9 cellular contexts compared by ENCODE assay signal in the genomic region with DNA sequence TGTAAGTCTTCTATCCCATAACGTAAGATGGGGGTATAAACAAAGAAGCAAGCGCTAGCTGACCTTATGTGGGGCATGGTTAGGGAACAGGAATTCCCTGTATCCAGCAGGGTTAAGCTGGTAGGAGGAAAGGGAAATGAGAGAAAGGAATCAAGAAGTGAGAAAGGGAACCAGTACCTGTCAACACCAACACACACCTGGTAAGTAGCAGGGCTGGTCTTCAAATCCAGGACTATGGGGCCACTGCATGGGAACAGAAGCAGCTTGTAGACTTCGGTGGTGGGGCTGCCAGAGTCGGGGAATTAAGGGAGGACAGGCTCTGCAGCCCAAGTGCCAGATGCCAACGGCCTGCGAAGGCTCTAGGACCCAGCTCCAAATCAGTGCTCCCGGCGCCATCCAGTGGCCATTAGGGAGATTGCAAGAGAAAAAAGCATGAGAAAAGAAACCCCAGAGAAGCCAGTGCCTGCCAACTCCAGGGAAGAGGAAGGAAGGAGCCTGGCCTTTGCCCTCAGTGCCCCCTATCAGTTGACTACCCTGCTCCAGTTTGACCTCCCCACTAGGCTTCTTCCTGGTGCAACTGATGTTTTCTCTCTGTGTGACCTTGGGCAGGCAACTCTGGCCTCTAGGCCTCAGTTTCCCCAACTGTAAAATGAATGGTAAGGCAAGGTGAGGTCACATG. TPM values are rescaled to one million over a fixed set of nuclear protein-coding genes. Genes with fewer than 3 reads are reported as not detected.
DNase-seq lines count a peak whose midpoint lies in the region; ATAC-seq and TF ChIP-seq lines count a peak whose summit lies in the region.
"Had no signal": no experiment of that assay in that cellular context is flagged by ENCODE, and none has a peak within 500 bp of the region (broad histone marks: within the 10 kb centered on the region; RNA-seq: fewer than 3 reads in every experiment).

No MANE protein-coding gene starts in this region.

- no peak overlapping the region for H3K27ac ChIP-seq in left lung

- DNase-seq in AG09309 (ENCODE audit: low read depth) (peak; percentile 23), H4 (ENCODE audit: low spot score) (peak; percentile 63), NCI-H446 (lab: John Stamatoyannopoulos, UW) (peak; percentile 89 to 96), chondrocyte (ENCODE audit: low spot score) (no peak), left lung (peak; percentile 77 to 90)
- DNase-seq in activated CD4-positive, alpha-beta T cell treated with anti-CD3 and anti-CD28 coated beads for 36 hours, result peak; percentile 83
- DNase-seq in stimulated activated CD4-positive, alpha-beta T cell treated with anti-CD3 and anti-CD28 coated beads, Interleukin-4, amount 100 ng/mL, for 4 hours, result peak; percentile 52 to 59

- peaks cover 0 to 41% of the 10 kb centered on the region in 2 donors for H3K27me3 ChIP-seq in left lung

- H3K36me3 Mint-ChIP-seq in activated CD4-positive, alpha-beta T cell treated with anti-CD3 and anti-CD28 coated beads for 36 hours (ENCODE audit: low read depth), result no peaks in the 10 kb centered on the region
- H3K36me3 Mint-ChIP-seq in chondrocyte (ENCODE audit: low read depth), result no peaks in the 10 kb centered on the region

- peaks cover 31% of the 10 kb centered on the region for H3K27me3 Mint-ChIP-seq in activated CD4-positive, alpha-beta T cell treated with anti-CD3 and anti-CD28 coated beads for 36 hours
- H3K27me3 Mint-ChIP-seq in chondrocyte (ENCODE audit: low read depth), result peaks cover 11% of the 10 kb centered on the region

- POLR2A ChIA-PET in activated CD4-positive, alpha-beta T cell treated with anti-CD3 and anti-CD28 coated beads for 36 hours (lab: Charles Lee), result interaction anchor here (0.6 kb wide), 1 partner anchor 324 kb away, joined by 3 read pairs; no protein-coding TSS in a partner anchor

- peak; percentile 42 for ATAC-seq in activated CD4-positive, alpha-beta T cell treated with anti-CD3 and anti-CD28 coated beads for 36 hours
- ATAC-seq in left lung, result peak; percentile 88
- no peak for ATAC-seq in GM18873 (IDR thresholded peaks at IDR 0.05; ENCODE audit: low FRiP score, unreplicated experiment)

- H3K9me3 ChIP-seq in left lung, result no peaks in the 10 kb centered on the region

- H3K27ac Mint-ChIP-seq in activated CD4-positive, alpha-beta T cell treated with anti-CD3 and anti-CD28 coated beads for 36 hours, result no peak overlapping the region
- H3K27ac Mint-ChIP-seq in chondrocyte (ENCODE audit: unreplicated experiment), result no peak overlapping the region
- H3K27ac Mint-ChIP-seq: stimulated activated naive CD8-positive, alpha-beta T cell treated with anti-CD3 and anti-CD28 coated beads, Interleukin-15, Interleukin-2, amounts not matched to agents 100 ng/mL and 50 ng/mL, for 24 hours had no signal

- peaks cover 2% of the 10 kb centered on the region for H3K9me3 Mint-ChIP-seq in activated CD4-positive, alpha-beta T cell treated with anti-CD3 and anti-CD28 coated beads for 36 hours (ENCODE audit: low read depth)
- no peaks in the 10 kb centered on the region for H3K9me3 Mint-ChIP-seq in chondrocyte (ENCODE audit: low read depth)
- H3K9me3 Mint-ChIP-seq: stimulated activated naive CD8-positive, alpha-beta T cell treated with anti-CD3 and anti-CD28 coated beads, Interleukin-15, Interleukin-2, amounts not matched to agents 100 ng/mL and 50 ng/mL, for 24 hours had no signal

- H3K4me1 Mint-ChIP-seq in activated CD4-positive, alpha-beta T cell treated with anti-CD3 and anti-CD28 coated beads for 36 hours, result peaks cover 3% of the 10 kb centered on the region
- peaks cover 8% of the 10 kb centered on the region for H3K4me1 Mint-ChIP-seq in chondrocyte (ENCODE audit: low read depth)

- H3K4me3 ChIP-seq in AG09309 (ENCODE audit: control insufficient read depth, low read depth, low read length), result no peak overlapping the region
- H3K4me3 ChIP-seq in left lung, result no peak overlapping the region

- CTCF ChIA-PET in activated CD4-positive, alpha-beta T cell treated with anti-CD3 and anti-CD28 coated beads for 36 hours (lab: Charles Lee), result interaction anchor here (0.6 to 6.4 kb wide), 37 partner anchors 10 to 480 kb away, joined by 3 to 102 read pairs (median 4); a partner anchor contains a TSS

- TF ChIP-seq CTCF in AG09309 (IDR thresholded peaks at IDR 0.05; ENCODE audit: control insufficient read depth, insufficient read depth, low read depth, low read length, missing control alignments) (peak; percentile 93), chondrocyte (IDR thresholded peaks at IDR 0.05) (peak; percentile 87), left lung (IDR thresholded peaks at IDR 0.05) (peak; percentile 82 to 93)

- intact Hi-C loops in activated CD4-positive, alpha-beta T cell treated with anti-CD3 and anti-CD28 coated beads for 36 hours (cut with DNase I, micrococcal nuclease), result loop anchor here (1.0 to 5.0 kb wide), 7 partner anchors 54 to 280 kb away; no protein-coding TSS in a partner anchor
- intact Hi-C loops in left lung (cut with DNase I), result no loop called here

- no peak overlapping the region for H3K4me3 Mint-ChIP-seq in activated CD4-positive, alpha-beta T cell treated with anti-CD3 and anti-CD28 coated beads for 36 hours
- H3K4me3 Mint-ChIP-seq in chondrocyte (ENCODE audit: unreplicated experiment), result no peak overlapping the region
- H3K4me3 Mint-ChIP-seq: stimulated activated naive CD8-positive, alpha-beta T cell treated with anti-CD3 and anti-CD28 coated beads, Interleukin-15, Interleukin-2, amounts not matched to agents 100 ng/mL and 50 ng/mL, for 24 hours had no signal

- H3K36me3 ChIP-seq in left lung, result no peaks in the 10 kb centered on the region

- H3K4me1 ChIP-seq in left lung, result peaks cover 8 to 23% of the 10 kb centered on the region in 2 donors

RNA-seq across cellular contexts. Expression of a gene that starts 15.8 kb away (rescaled TPM):
- not detected in 2 replicates for total RNA-seq in H4 (2014; rRNA removed; shearing (Covaris generic))
- total RNA-seq in activated CD4-positive, alpha-beta T cell treated with anti-CD3 and anti-CD28 coated beads for 36 hours, result not detected
- total RNA-seq in chondrocyte, result not detected in 3 replicates
- not detected for total RNA-seq in left lung

RNA-seq across cellular contexts. Expression of a gene that starts 17.3 kb away (rescaled TPM):
- not detected in 2 replicates for total RNA-seq in H4 (2014; rRNA removed; shearing (Covaris generic))
- total RNA-seq in activated CD4-positive, alpha-beta T cell treated with anti-CD3 and anti-CD28 coated beads for 36 hours, result under 1 TPM; 0.35 to 0.48 TPM
- total RNA-seq in chondrocyte, result 0.10 to 0.26 TPM in 2 of 3 replicates, not detected in the other
- under 1 TPM in 1 of 2 donors, not detected in 1; 0.23 TPM for total RNA-seq in left lung

RNA-seq across cellular contexts. Expression of a gene that starts 36.5 kb away (rescaled TPM):
- total RNA-seq in H4 (2014; rRNA removed; shearing (Covaris generic)), result 79.8 and 84.9 TPM in 2 replicates
- not detected for total RNA-seq in activated CD4-positive, alpha-beta T cell treated with anti-CD3 and anti-CD28 coated beads for 36 hours
- total RNA-seq in chondrocyte (0.40 to 1.3 TPM in 2 of 3 replicates, not detected in the other), left lung (100 to 1,000 TPM; 496 to 672 TPM)

RNA-seq across cellular contexts. Expression of a gene that starts 57.4 kb away (rescaled TPM):
- 88.3 and 88.4 TPM in 2 replicates for total RNA-seq in H4 (2014; rRNA removed; shearing (Covaris generic))
- total RNA-seq in activated CD4-positive, alpha-beta T cell treated with anti-CD3 and anti-CD28 coated beads for 36 hours, result 10 to 100 TPM; 24.0 to 31.0 TPM
- 17.1 to 21.4 TPM (median 21.2 TPM) in 3 replicates for total RNA-seq in chondrocyte
- 100 to 1,000 TPM; 199 to 329 TPM for total RNA-seq in left lung

Comparison
In these comparisons a context has a peak if more than half of its experiments do, and no peak if none do; other contexts are left out.
1. RNA of a gene that starts 36.5 kb away (total RNA-seq): 496 to 672 TPM in left lung and 79.8 to 84.9 TPM in H4; 0.40 to 1.3 TPM in chondrocyte and not detected in activated CD4-positive, alpha-beta T cell treated with anti-CD3 and anti-CD28 coated beads for 36 hours; every median in the first group is over 10 times any median in the second.
2. intact Hi-C loops: an anchor here in activated CD4-positive, alpha-beta T cell treated with anti-CD3 and anti-CD28 coated beads for 36 hours (1.0 to 5.0 kb wide); none called in left lung.
3. Peak in every context shown above with its lines, with median percentiles within 50 percentile points of each other: CTCF ChIP-seq.